Comparison of ENCODE assay signal across 17 cellular contexts in genomic region chr21:45986316-45987051, GRCh38. TPM values are rescaled to one million over a fixed set of nuclear protein-coding genes. Genes with fewer than 3 reads are reported as not detected.
A peak's percentile ranks its signal among the peaks of the same experiment; 100 is the strongest.
DNase-seq lines count a peak whose midpoint lies in the region; ATAC-seq and TF ChIP-seq lines count a peak whose summit lies in the region.
"Had no signal": no experiment of that assay in that cellular context is flagged by ENCODE, and none has a peak within 500 bp of the region (broad histone marks: within the 10 kb centered on the region; RNA-seq: fewer than 3 reads in every experiment).

No MANE protein-coding gene starts in this region.

- H3K4me3 ChIP-seq in AG04449 (ENCODE audit: low read depth, low read length) = peak overlapping the region; percentile 3; the same call in 1 of the 2 replicates
- H3K4me3 ChIP-seq in HEK293 (ENCODE audit: low read depth, low read length) = no peak overlapping the region
- H3K4me3 ChIP-seq in fibroblast of mammary gland (ENCODE audit: control insufficient read depth, low read depth, low read length) = peak overlapping the region; percentile 80
- no peak overlapping the region for H3K4me3 ChIP-seq in skeletal muscle tissue (ENCODE audit: low read length in 3 of 3)
- H3K4me3 ChIP-seq in trophoblast cell (ENCODE audit: low read depth, low read length) = no peak overlapping the region
- H3K4me3 ChIP-seq: hepatocyte had no signal

- H3K23ac ChIP-seq in trophoblast cell (ENCODE audit: low read length) = no peak overlapping the region

- no peaks in the 10 kb centered on the region for H3K79me2 ChIP-seq in trophoblast cell (ENCODE audit: control insufficient read depth, insufficient read depth, low read length, poor library complexity)

- H3K9ac ChIP-seq in skeletal muscle tissue (ENCODE audit: low read depth in 1 of 3, low read length in 3 of 3) = no peak overlapping the region
- H3K9ac ChIP-seq in trophoblast cell (ENCODE audit: low read length) = no peak overlapping the region

- H3K4me2 ChIP-seq in trophoblast cell (ENCODE audit: low read length) = no peak overlapping the region
- H3K4me2 ChIP-seq: hepatocyte had no signal

- H2BK12ac ChIP-seq in trophoblast cell (ENCODE audit: low read length) = no peak overlapping the region

- H2BK120ac ChIP-seq in trophoblast cell (ENCODE audit: insufficient read depth, low read length, poor library complexity) = no peak overlapping the region

- DNase-seq in AG04449 (ENCODE audit: low read depth, low spot score) (no peak), fibroblast of mammary gland (ENCODE audit: low read depth) (no peak), SKM-1 treated with dmso at 0.1 percent for 144 hours (lab: John Stamatoyannopoulos, UW; ENCODE audit: unreplicated experiment) (no peak), GM03348 (ENCODE audit: low spot score) (no peak), trophoblast cell (no peak)
- DNase-seq: activated gamma-delta T cell treated with Interleukin-2 at 50 U/mL for 16 hours; dermis blood vessel endothelial cell; erythroblast; islet precursor cell; NCI-H1105; NCI-H2171; OCI-M1; stimulated activated CD4-positive, alpha-beta T cell treated with anti-CD3 and anti-CD28 coated beads, Interleukin-2, amount 100 ng/mL, for 24 hours had no signal

- no peak overlapping the region for H2AFZ ChIP-seq in trophoblast cell (ENCODE audit: insufficient read depth, low read length, poor library complexity)
- H2AFZ ChIP-seq: hepatocyte had no signal

- no peak overlapping the region for H4K91ac ChIP-seq in trophoblast cell (ENCODE audit: low read depth, low read length)

- no peak overlapping the region for H2AK5ac ChIP-seq in trophoblast cell (ENCODE audit: low read length)

- H3K27ac ChIP-seq in HEK293 (ENCODE audit: extremely low read depth, low read depth, low read length) (no peak overlapping the region), skeletal muscle tissue (ENCODE audit: low read depth, low read length) (peak overlapping the region; percentile 54), trophoblast cell (ENCODE audit: low read depth, low read length) (no peak overlapping the region)
- H3K27ac ChIP-seq: hepatocyte had no signal

- no peaks in the 10 kb centered on the region for H3K27me3 ChIP-seq in skeletal muscle tissue (ENCODE audit: control insufficient read depth in 3 of 3, insufficient read depth in 3 of 3, low read length in 3 of 3)
- H3K27me3 ChIP-seq in trophoblast cell (ENCODE audit: insufficient read depth, low read length) = peaks cover 5% of the 10 kb centered on the region
- H3K27me3 ChIP-seq: hepatocyte had no signal

- H3K4ac ChIP-seq in trophoblast cell (ENCODE audit: low read depth, low read length) = no peak overlapping the region

- CTCF ChIA-PET in AG04449 (lab: Yijun Ruan, JAX) = no interaction called here
- CTCF ChIA-PET in HEK293 (lab: Yijun Ruan, JAX) = no interaction called here

- POLR2A ChIA-PET in AG04449 (lab: Yijun Ruan, JAX) (no interaction called here), HEK293 (lab: Yijun Ruan, JAX) (interaction anchor here (0.5 kb wide), 1 partner anchor 287 kb away, joined by 3 read pairs; no protein-coding TSS in a partner anchor)

- H3K4me1 ChIP-seq in HEK293 (ENCODE audit: control insufficient read depth, insufficient read depth, low read length) (peaks cover 2% of the 10 kb centered on the region; the same call in 1 of the 2 replicates), skeletal muscle tissue (ENCODE audit: control insufficient read depth in 3 of 3, insufficient read depth in 3 of 3, low read length in 3 of 3) (peaks cover 11 to 17% (median 15%) of the 10 kb centered on the region in 3 donors), trophoblast cell (ENCODE audit: control insufficient read depth in 1 of 2, insufficient read depth in 2 of 2, low read length in 2 of 2) (peaks cover 5 to 13% of the 10 kb centered on the region in 2 experiments)

- peaks cover 10 to 54% of the 10 kb centered on the region in 2 experiments; a peak in 2 of 3 replicates for H3K36me3 ChIP-seq in HEK293 (ENCODE audit: control insufficient read depth in 2 of 2, insufficient read depth in 1 of 2, low read length in 2 of 2)
- H3K36me3 ChIP-seq in skeletal muscle tissue (ENCODE audit: control insufficient read depth in 3 of 3, insufficient read depth in 3 of 3, low read length in 3 of 3) = peaks cover 10 to 33% (median 28%) of the 10 kb centered on the region in 3 donors
- H3K36me3 ChIP-seq in trophoblast cell (ENCODE audit: control insufficient read depth in 1 of 2, insufficient read depth in 2 of 2, low read length in 2 of 2) = peaks cover 9 to 12% of the 10 kb centered on the region in 2 experiments

- TF ChIP-seq CTCF in AG04449 (IDR thresholded peaks at IDR 0.05; ENCODE audit: insufficient read depth, low read length, missing control alignments) = no peak
- TF ChIP-seq CTCF in HEK293 (tag by site-specific recombination; IDR thresholded peaks at IDR 0.05) = no peak
- no peak for TF ChIP-seq CTCF in fibroblast of mammary gland (conservative IDR thresholded peaks at IDR 0.05; ENCODE audit: control insufficient read depth, insufficient read depth, low read depth, low read length)

- WGBS in trophoblast cell (ENCODE audit: extremely low coverage, insufficient coverage, insufficient read length) = no CpG with 5 or more reads among the region's 36 CpGs

- H3K9me3 ChIP-seq in HEK293 (ENCODE audit: control insufficient read depth, insufficient read depth, low read depth, low read length) (no peaks in the 10 kb centered on the region), skeletal muscle tissue (ENCODE audit: control insufficient read depth in 3 of 3, low read length in 3 of 3) (no peaks in the 10 kb centered on the region), trophoblast cell (ENCODE audit: insufficient read depth, low read depth, low read length) (peaks cover 2% of the 10 kb centered on the region)

- no peak for ATAC-seq in GM18907 (IDR thresholded peaks at IDR 0.05; ENCODE audit: unreplicated experiment)

- no peak overlapping the region for H3K14ac ChIP-seq in trophoblast cell (ENCODE audit: low read length)

- H4K12ac ChIP-seq in trophoblast cell (ENCODE audit: low read depth, low read length) = no peak overlapping the region

- H2BK5ac ChIP-seq in trophoblast cell (ENCODE audit: low read depth, low read length, poor library complexity) = no peak overlapping the region

- no peak overlapping the region for H3K18ac ChIP-seq in trophoblast cell (ENCODE audit: low read length)

- peaks cover 4% of the 10 kb centered on the region for H3K79me1 ChIP-seq in trophoblast cell (ENCODE audit: low read length)

- no peak overlapping the region for H4K8ac ChIP-seq in trophoblast cell (ENCODE audit: low read depth, low read length)

TF ChIP-seq in HEK293, 187 proteins besides CTCF, POLR2A, EP300 and RAD21:
- TF ChIP-seq ZBTB7A (tag by site-specific recombination; IDR thresholded peaks at IDR 0.05; ENCODE audit: low read depth) (no peak), GLIS2 (tag by site-specific recombination; IDR thresholded peaks at IDR 0.05) (peak; percentile 22; the same call in 1 of the 2 replicates), ZNF223 (tag by site-specific recombination; IDR thresholded peaks at IDR 0.05) (no peak), GLIS1 (tag by site-specific recombination; IDR thresholded peaks at IDR 0.05) (peak; percentile 48; the same call in 1 of the 2 replicates)

RNA-seq across cellular contexts. Expression of gene COL6A1, which starts 4.9 kb away (rescaled TPM):
- 270 TPM for total RNA-seq in skeletal muscle tissue
- 53.0 and 55.7 TPM in 2 replicates for polyA plus RNA-seq in trophoblast cell (2013)

Comparison
In these comparisons a context has a peak if more than half of its experiments do, and no peak if none do; other contexts are left out.
1. H3K4me3 ChIP-seq: peak in AG04449 (single experiment) and fibroblast of mammary gland (single experiment); none in HEK293 (single experiment), skeletal muscle tissue (0 of 3) and trophoblast cell (single experiment).